23 cellular contexts compared by ENCODE assay signal in genomic region chr1:181386340-181386739, GRCh38.
"Had no signal": no experiment of that assay in that cellular context is flagged by ENCODE, and none has a peak within 500 bp of the region (broad histone marks: within the 10 kb centered on the region; RNA-seq: fewer than 3 reads in every experiment).

No MANE protein-coding gene starts in this region.

- H3K27ac ChIP-seq: lower lobe of right lung, pancreas, prostate gland, right lobe of liver, tibial nerve, upper lobe of left lung, vagina had no signal

- H3K27me3 ChIP-seq: pancreas, right lobe of liver, upper lobe of left lung, vagina had no signal

- DNase-seq: hypothalamus; immature natural killer cell; lower lobe of right lung; mammary epithelial cell; mesenchymal stem cell; naive thymus-derived CD8-positive, alpha-beta T cell; pancreas; posterior cingulate gyrus; retina; right lobe of liver; stimulated activated CD4-positive, alpha-beta T cell treated with anti-CD3 and anti-CD28 coated beads, Interleukin-1b, Interleukin-23, amount 100 ng/mL, for 48 hours; stimulated activated CD4-positive, alpha-beta T cell treated with anti-CD3 and anti-CD28 coated beads, Interleukin-2, amount 100 ng/mL, for 48 hours; stimulated activated CD4-positive, alpha-beta T cell treated with anti-CD3 and anti-CD28 coated beads, Interleukin-4, amount 100 ng/mL, for 4 hours; stimulated activated CD8-positive, alpha-beta memory T cell treated with anti-CD3 and anti-CD28 coated beads, Interleukin-4, amount 100 ng/mL, for 48 hours; stimulated activated naive CD4-positive, alpha-beta T cell treated with Interleukin-2 at 50 U/mL for 16 hours; stimulated activated naive CD8-positive, alpha-beta T cell treated with anti-CD3 and anti-CD28 coated beads, Interleukin-15, amount 100 ng/mL, for 72 hours; substantia nigra; upper lobe of left lung had no signal

- H3K36me3 ChIP-seq: lower lobe of right lung, pancreas, prostate gland, right lobe of liver, tibial nerve, upper lobe of left lung, vagina had no signal

- H3K4me1 ChIP-seq: lower lobe of right lung, pancreas, prostate gland, right lobe of liver, tibial nerve, upper lobe of left lung, vagina had no signal

- H3K4me2 ChIP-seq: smooth muscle cell had no signal

- H3K4me3 ChIP-seq: lower lobe of right lung, pancreas, prostate gland, right lobe of liver, smooth muscle cell, tibial nerve, upper lobe of left lung, vagina had no signal

- ATAC-seq: lower lobe of right lung; naive thymus-derived CD8-positive, alpha-beta T cell; pancreas; right lobe of liver; stimulated activated memory B cell treated with anti-CD40 and anti-IgM and Interleukin-4, amounts not matched to agents 10 μg/mL and 1 μg/mL and 100 μg/mL, for 72 hours; stimulated activated naive CD8-positive, alpha-beta T cell treated with anti-CD3 and anti-CD28 coated beads, Interleukin-15, amount 100 ng/mL, for 72 hours had no signal

- H3K9me3 ChIP-seq: lower lobe of right lung, pancreas, prostate gland, right lobe of liver, tibial nerve, upper lobe of left lung, vagina had no signal
